In genomic region chr9:91164724-91165520, GRCh38 we compare ENCODE assay signal across 9 cellular contexts.
DNase-seq lines count a peak whose midpoint lies in the region; ATAC-seq and TF ChIP-seq lines count a peak whose summit lies in the region.
"Had no signal": no experiment of that assay in that cellular context is flagged by ENCODE, and none has a peak within 500 bp of the region (broad histone marks: within the 10 kb centered on the region; RNA-seq: fewer than 3 reads in every experiment).

No MANE protein-coding gene starts in this region.

- H3K27ac ChIP-seq in CD8-positive, alpha-beta memory T cell (ENCODE audit: low read depth, low read length), result peak overlapping the region; percentile 57
- H3K27ac ChIP-seq in tibial artery, result no peak overlapping the region
- H3K27ac ChIP-seq: ovary had no signal

- TF ChIP-seq CTCF in natural killer cell (IDR thresholded peaks at IDR 0.05) (no peak), tibial artery (IDR thresholded peaks at IDR 0.05) (no peak)

- peak; percentile 83 for ATAC-seq in effector memory CD8-positive, alpha-beta T cell (replicated peaks)
- ATAC-seq in natural killer cell, result peak; percentile 77 to 89 (median 78)

- no peaks in the 10 kb centered on the region for H3K27me3 Mint-ChIP-seq in CD8-positive, alpha-beta memory T cell
- H3K27me3 Mint-ChIP-seq in activated CD4-positive, alpha-beta memory T cell treated with anti-CD3 and anti-CD28 coated beads for 36 hours, result no peaks in the 10 kb centered on the region
- no peaks in the 10 kb centered on the region for H3K27me3 Mint-ChIP-seq in effector memory CD8-positive, alpha-beta T cell
- H3K27me3 Mint-ChIP-seq in natural killer cell (ENCODE audit: low read depth in 2 of 2), result no peaks in the 10 kb centered on the region

- no peaks in the 10 kb centered on the region for H3K27me3 ChIP-seq in CD8-positive, alpha-beta memory T cell (ENCODE audit: insufficient read depth, low read length, poor library complexity, severe bottlenecking)
- H3K27me3 ChIP-seq in tibial artery (no peaks in the 10 kb centered on the region), H7 (ENCODE audit: control insufficient read depth, insufficient read depth, low read length) (no peaks in the 10 kb centered on the region)
- H3K27me3 ChIP-seq: ovary had no signal

- intact Hi-C loops in activated CD4-positive, alpha-beta memory T cell treated with anti-CD3 and anti-CD28 coated beads for 36 hours (cut with micrococcal nuclease), result loop anchor here (1.0 kb wide), 3 partner anchors 18 to 43 kb away; no protein-coding TSS in a partner anchor
- intact Hi-C loops in natural killer cell (cut with micrococcal nuclease), result loop anchor here (1.0 to 5.0 kb wide), 3 partner anchors 14 to 87 kb away; no protein-coding TSS in a partner anchor
- intact Hi-C loops in tibial artery (cut with DNase I; ENCODE audit: low total_unique reads), result no loop called here

- peak overlapping the region; percentile 35 to 91 (median 72) for H3K4me3 Mint-ChIP-seq in CD8-positive, alpha-beta memory T cell
- peak overlapping the region; percentile 61 for H3K4me3 Mint-ChIP-seq in activated CD4-positive, alpha-beta memory T cell treated with anti-CD3 and anti-CD28 coated beads for 36 hours
- peak overlapping the region; percentile 76 to 86 for H3K4me3 Mint-ChIP-seq in effector memory CD8-positive, alpha-beta T cell
- H3K4me3 Mint-ChIP-seq in natural killer cell, result peak overlapping the region; percentile 87

- peaks cover 41% of the 10 kb centered on the region for H3K4me1 ChIP-seq in CD8-positive, alpha-beta memory T cell (ENCODE audit: insufficient read depth, low read length)
- peaks cover 0 to 5% (median 0%) of the 10 kb centered on the region in 4 donors for H3K4me1 ChIP-seq in tibial artery

- no peak overlapping the region for H3K4me3 ChIP-seq in CD8-positive, alpha-beta memory T cell (ENCODE audit: low read length)
- H3K4me3 ChIP-seq in tibial artery (no peak overlapping the region), H7 (ENCODE audit: insufficient read depth, low read depth, low read length) (no peak overlapping the region)
- H3K4me3 ChIP-seq: ovary had no signal

- DNase-seq in CD8-positive, alpha-beta memory T cell, result peak; percentile 13 to 82 (median 47)
- DNase-seq in LHCN-M2 (ENCODE audit: low read depth) (peak; percentile 99), natural killer cell (peak; percentile 68), tibial artery (peak; percentile 60 to 78), retina (no peak), H7 (no peak)
- DNase-seq in activated CD4-positive, alpha-beta memory T cell treated with anti-CD3 and anti-CD28 coated beads for 36 hours, result peak; percentile 88
- peak; percentile 51 to 60 (median 53) for DNase-seq in effector memory CD8-positive, alpha-beta T cell

- H3K4me1 Mint-ChIP-seq in CD8-positive, alpha-beta memory T cell, result peaks cover 44 to 61% (median 48%) of the 10 kb centered on the region in 3 donors
- peaks cover 46% of the 10 kb centered on the region for H3K4me1 Mint-ChIP-seq in activated CD4-positive, alpha-beta memory T cell treated with anti-CD3 and anti-CD28 coated beads for 36 hours (ENCODE audit: low read depth)
- H3K4me1 Mint-ChIP-seq in effector memory CD8-positive, alpha-beta T cell (ENCODE audit: low read depth in 2 of 2), result peaks cover 42% of the 10 kb centered on the region in 2 donors
- peaks cover 44 to 46% of the 10 kb centered on the region in 2 donors for H3K4me1 Mint-ChIP-seq in natural killer cell

- CTCF ChIA-PET in CD8-positive, alpha-beta memory T cell (lab: Charles Lee), result interaction anchor here (0.9 to 1.3 kb wide), 3 partner anchors 33 to 262 kb away, joined by 3 to 4 read pairs (median 3); no protein-coding TSS in a partner anchor
- CTCF ChIA-PET in activated CD4-positive, alpha-beta memory T cell treated with anti-CD3 and anti-CD28 coated beads for 36 hours (lab: Charles Lee), result interaction anchor here (0.6 to 1.7 kb wide), 6 partner anchors 13 to 268 kb away, joined by 3 to 4 read pairs (median 3); no protein-coding TSS in a partner anchor

- peak overlapping the region; percentile 55 to 86 (median 76) for H3K27ac Mint-ChIP-seq in CD8-positive, alpha-beta memory T cell
- H3K27ac Mint-ChIP-seq in activated CD4-positive, alpha-beta memory T cell treated with anti-CD3 and anti-CD28 coated beads for 36 hours, result peak overlapping the region; percentile 92
- H3K27ac Mint-ChIP-seq in effector memory CD8-positive, alpha-beta T cell, result peak overlapping the region; percentile 90 to 95
- H3K27ac Mint-ChIP-seq in natural killer cell, result peak overlapping the region; percentile 93 to 94

- no peaks in the 10 kb centered on the region for H3K36me3 ChIP-seq in CD8-positive, alpha-beta memory T cell (ENCODE audit: insufficient read depth, low read length)
- H3K36me3 ChIP-seq in tibial artery, result no peaks in the 10 kb centered on the region
- H3K36me3 ChIP-seq in H7 (replicated peaks; ENCODE audit: control insufficient read depth, insufficient read depth, low read length), result no peaks in the 10 kb centered on the region
- H3K36me3 ChIP-seq: ovary had no signal

- peaks cover 0 to 2% (median 0%) of the 10 kb centered on the region in 3 donors for H3K36me3 Mint-ChIP-seq in CD8-positive, alpha-beta memory T cell
- H3K36me3 Mint-ChIP-seq in activated CD4-positive, alpha-beta memory T cell treated with anti-CD3 and anti-CD28 coated beads for 36 hours, result peaks cover 2% of the 10 kb centered on the region
- H3K36me3 Mint-ChIP-seq in effector memory CD8-positive, alpha-beta T cell (ENCODE audit: insufficient read depth), result peaks cover 4% of the 10 kb centered on the region
- no peaks in the 10 kb centered on the region for H3K36me3 Mint-ChIP-seq in natural killer cell

- H3K9me3 ChIP-seq in CD8-positive, alpha-beta memory T cell (ENCODE audit: low read length), result no peaks in the 10 kb centered on the region
- H3K9me3 ChIP-seq in tibial artery, result no peaks in the 10 kb centered on the region
- H3K9me3 ChIP-seq: ovary had no signal

- H3K9me3 Mint-ChIP-seq in CD8-positive, alpha-beta memory T cell, result no peaks in the 10 kb centered on the region
- peaks cover 6% of the 10 kb centered on the region for H3K9me3 Mint-ChIP-seq in activated CD4-positive, alpha-beta memory T cell treated with anti-CD3 and anti-CD28 coated beads for 36 hours
- no peaks in the 10 kb centered on the region for H3K9me3 Mint-ChIP-seq in effector memory CD8-positive, alpha-beta T cell
- H3K9me3 Mint-ChIP-seq in natural killer cell, result no peaks in the 10 kb centered on the region

- POLR2A ChIA-PET in CD8-positive, alpha-beta memory T cell (lab: Charles Lee), result interaction anchor here (0.7 to 2.6 kb wide), 6 partner anchors 9 to 65 kb away, joined by 3 to 10 read pairs (median 3); no protein-coding TSS in a partner anchor
- POLR2A ChIA-PET in activated CD4-positive, alpha-beta memory T cell treated with anti-CD3 and anti-CD28 coated beads for 36 hours (lab: Charles Lee), result interaction anchor here (0.8 to 4.6 kb wide), 12 partner anchors 11 to 259 kb away, joined by 3 to 39 read pairs (median 6); partner anchors contain the start of genes AUH and NFIL3

Comparison
In these comparisons a context has a peak if more than half of its experiments do, and no peak if none do; other contexts are left out.
1. DNase-seq: peak in CD8-positive, alpha-beta memory T cell (5 of 5), LHCN-M2 (single experiment), activated CD4-positive, alpha-beta memory T cell treated with anti-CD3 and anti-CD28 coated beads for 36 hours (single experiment), effector memory CD8-positive, alpha-beta T cell (3 of 3), natural killer cell (single experiment) and tibial artery (2 of 2); none in retina (single experiment) and H7 (single experiment).
2. Peak in every context shown above with its lines, with median percentiles within 50 percentile points of each other: H3K27ac Mint-ChIP-seq and H3K4me3 Mint-ChIP-seq.